ENCODE assay signal across 17 cellular contexts in the genomic region with DNA sequence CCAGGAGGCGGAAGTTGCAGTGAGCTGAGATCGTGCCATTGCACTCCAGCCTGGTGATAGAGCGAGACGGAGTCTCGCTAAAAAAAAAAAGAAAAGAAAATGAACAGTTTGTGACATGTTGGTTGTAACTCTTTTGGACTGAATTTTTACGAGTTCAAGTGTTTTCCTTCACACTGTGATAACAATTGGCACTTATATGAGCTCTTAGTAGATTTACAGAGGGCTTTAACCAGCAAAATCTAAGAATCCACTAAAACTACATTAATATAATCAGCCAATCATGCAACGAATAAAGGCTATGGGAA. TPM values are rescaled to one million over a fixed set of nuclear protein-coding genes. Genes with fewer than 3 reads are reported as not detected.
A peak's percentile ranks its signal among the peaks of the same experiment; 100 is the strongest.
DNase-seq lines count a peak whose midpoint lies in the region; TF ChIP-seq lines count a peak whose summit lies in the region.
"Had no signal": no experiment of that assay in that cellular context is flagged by ENCODE, and none has a peak within 500 bp of the region (broad histone marks: within the 10 kb centered on the region; RNA-seq: fewer than 3 reads in every experiment).

No MANE protein-coding gene starts in this region.

- H3K9me3 ChIP-seq in neuronal stem cell (replicated peaks in 1 of 2; ENCODE audit: control insufficient read depth in 2 of 2, insufficient read depth in 1 of 2, low read depth in 1 of 2, low read length in 2 of 2), result no peaks in the 10 kb centered on the region

- H3K4ac ChIP-seq in neuronal stem cell (ENCODE audit: low read length), result no peak overlapping the region

- no peak overlapping the region for H2BK12ac ChIP-seq in neuronal stem cell (ENCODE audit: low read length)

- TF ChIP-seq CTCF in glutamatergic neuron (IDR thresholded peaks at IDR 0.05; ENCODE audit: partially characterized antibody, unreplicated experiment) (no peak), type B pancreatic cell (conservative IDR thresholded peaks at IDR 0.05) (no peak)

- no peak overlapping the region for H3K4me2 ChIP-seq in neuronal stem cell (ENCODE audit: insufficient read depth, low read length, poor library complexity, severe bottlenecking)
- H3K4me2 ChIP-seq: BLaER1 treated with 17β-estradiol and CSF1 and Interleukin-3, amounts not matched to agents 10 nM and 100 nM had no signal

- H3K4me3 ChIP-seq in neuronal stem cell (ENCODE audit: low read length in 2 of 2), result no peak overlapping the region
- H3K4me3 ChIP-seq: BLaER1 treated with 17β-estradiol and CSF1 and Interleukin-3, amounts not matched to agents 10 nM and 100 nM had no signal

- no peaks in the 10 kb centered on the region for H3K36me3 Mint-ChIP-seq in activated naive CD4-positive, alpha-beta T cell treated with anti-CD3 and anti-CD28 coated beads, Interleukin-2, amount 50 U/mL, for 24 hours
- peaks cover 5% of the 10 kb centered on the region for H3K36me3 Mint-ChIP-seq in activated naive CD4-positive, alpha-beta T cell treated with anti-CD3 and anti-CD28 coated beads, Interleukin-2, amount 10 ng/mL, durations not matched to agents 7 days and 5 days
- H3K36me3 Mint-ChIP-seq in glutamatergic neuron (ENCODE audit: unreplicated experiment) (no peaks in the 10 kb centered on the region), type B pancreatic cell (no peaks in the 10 kb centered on the region)

- H3K9me3 Mint-ChIP-seq in activated naive CD4-positive, alpha-beta T cell treated with anti-CD3 and anti-CD28 coated beads, Interleukin-2, amount 50 U/mL, for 24 hours, result no peaks in the 10 kb centered on the region
- H3K9me3 Mint-ChIP-seq in activated naive CD4-positive, alpha-beta T cell treated with anti-CD3 and anti-CD28 coated beads, Interleukin-2, amount 10 ng/mL, durations not matched to agents 7 days and 5 days, result no peaks in the 10 kb centered on the region
- H3K9me3 Mint-ChIP-seq in glutamatergic neuron (ENCODE audit: unreplicated experiment), result peaks cover 2% of the 10 kb centered on the region
- peaks cover under 1% of the 10 kb centered on the region for H3K9me3 Mint-ChIP-seq in type B pancreatic cell
- H3K9me3 Mint-ChIP-seq: H9, IgD-negative memory B cell had no signal

- H3K23ac ChIP-seq in neuronal stem cell (ENCODE audit: low read depth, low read length, poor library complexity), result no peak overlapping the region

- POLR2A ChIA-PET in HEK293T (lab: Yijun Ruan, JAX), result interaction anchor here (0.8 to 4.9 kb wide), 2 partner anchors 25 to 400 kb away, joined by 3 to 44 read pairs; a partner anchor contains a TSS

- peak overlapping the region; percentile 55 for H3K4me3 Mint-ChIP-seq in activated naive CD4-positive, alpha-beta T cell treated with anti-CD3 and anti-CD28 coated beads, Interleukin-2, amount 50 U/mL, for 24 hours
- H3K4me3 Mint-ChIP-seq in activated naive CD4-positive, alpha-beta T cell treated with anti-CD3 and anti-CD28 coated beads, Interleukin-2, amount 10 ng/mL, durations not matched to agents 7 days and 5 days, result no peak overlapping the region
- H3K4me3 Mint-ChIP-seq in glutamatergic neuron (ENCODE audit: unreplicated experiment) (peak overlapping the region; percentile 11), type B pancreatic cell (peak overlapping the region; percentile 82)

- H3K27me3 ChIP-seq in neuronal stem cell (ENCODE audit: control insufficient read depth in 3 of 3, insufficient read depth in 3 of 3, low read depth in 1 of 3, low read length in 3 of 3), result peaks cover 0 to 3% (median 0%) of the 10 kb centered on the region in 3 experiments
- H3K27me3 ChIP-seq: BLaER1 treated with 17β-estradiol and CSF1 and Interleukin-3, amounts not matched to agents 10 nM and 100 nM had no signal

- no peak overlapping the region for H2AK5ac ChIP-seq in neuronal stem cell (ENCODE audit: low read depth, low read length)

- no CpG with 5 or more reads among the region's 7 CpGs for WGBS in neuronal stem cell (ENCODE audit: extremely low coverage in 2 of 2, insufficient read length in 2 of 2, insufficient replicate concordance in 1 of 2), 2 donors

- no peak overlapping the region for H2BK120ac ChIP-seq in neuronal stem cell (ENCODE audit: low read depth, low read length)

- no peak overlapping the region for H3K27ac Mint-ChIP-seq in activated naive CD4-positive, alpha-beta T cell treated with anti-CD3 and anti-CD28 coated beads, Interleukin-2, amount 50 U/mL, for 24 hours
- no peak overlapping the region for H3K27ac Mint-ChIP-seq in activated naive CD4-positive, alpha-beta T cell treated with anti-CD3 and anti-CD28 coated beads, Interleukin-2, amount 10 ng/mL, durations not matched to agents 7 days and 5 days
- H3K27ac Mint-ChIP-seq in glutamatergic neuron (ENCODE audit: unreplicated experiment), result no peak overlapping the region
- no peak overlapping the region for H3K27ac Mint-ChIP-seq in type B pancreatic cell
- H3K27ac Mint-ChIP-seq: H9 had no signal

- H3K27ac ChIP-seq in neuronal stem cell (replicated peaks; ENCODE audit: low read length), result no peak overlapping the region
- H3K27ac ChIP-seq: BLaER1 treated with 17β-estradiol and CSF1 and Interleukin-3, amounts not matched to agents 10 nM and 100 nM had no signal

- no peak overlapping the region for H3K14ac ChIP-seq in neuronal stem cell (ENCODE audit: low read length)

- no peak overlapping the region for H4K91ac ChIP-seq in neuronal stem cell (ENCODE audit: low read depth, low read length, poor library complexity)

- peaks cover 4% of the 10 kb centered on the region for H3K27me3 Mint-ChIP-seq in activated naive CD4-positive, alpha-beta T cell treated with anti-CD3 and anti-CD28 coated beads, Interleukin-2, amount 50 U/mL, for 24 hours
- peaks cover 42% of the 10 kb centered on the region for H3K27me3 Mint-ChIP-seq in activated naive CD4-positive, alpha-beta T cell treated with anti-CD3 and anti-CD28 coated beads, Interleukin-2, amount 10 ng/mL, durations not matched to agents 7 days and 5 days
- peaks cover 5% of the 10 kb centered on the region for H3K27me3 Mint-ChIP-seq in glutamatergic neuron (ENCODE audit: unreplicated experiment)
- H3K27me3 Mint-ChIP-seq in type B pancreatic cell, result peaks cover 21% of the 10 kb centered on the region

- no peak overlapping the region for H2AFZ ChIP-seq in neuronal stem cell (ENCODE audit: low read length)

- CTCF ChIA-PET in activated naive CD4-positive, alpha-beta T cell treated with anti-CD3 and anti-CD28 coated beads, Interleukin-2, amount 10 ng/mL, durations not matched to agents 7 days and 5 days (lab: Charles Lee), result interaction anchor here (0.7 kb wide), 1 partner anchor 10 kb away, joined by 3 read pairs; no protein-coding TSS in a partner anchor
- CTCF ChIA-PET in HEK293T (lab: Yijun Ruan, JAX), result interaction anchor here (0.6 to 0.8 kb wide), 2 partner anchors 25 to 244 kb away, joined by 5 to 7 read pairs; no protein-coding TSS in a partner anchor

- no peak overlapping the region for H3K18ac ChIP-seq in neuronal stem cell (ENCODE audit: low read length)

- no peak for DNase-seq in activated naive CD4-positive, alpha-beta T cell treated with anti-CD3 and anti-CD28 coated beads, Interleukin-2, amount 10 ng/mL, durations not matched to agents 7 days and 5 days
- DNase-seq in HEK293T (ENCODE audit: extremely low spot score), result no peak
- DNase-seq in glutamatergic neuron, result no peak
- DNase-seq in type B pancreatic cell (ENCODE audit: extremely low spot score, unreplicated experiment), result no peak
- DNase-seq in neuronal stem cell (ENCODE audit: low spot score), result no peak
- DNase-seq in effector CD4-positive, alpha-beta T cell, result no peak
- DNase-seq: DMS79 treated with DMSO at 0.1 percent for 48 hours, H9, MM.1S, NCI-H1092, NCI-H1436 treated with DMSO at 0.1 percent for 48 hours, NCI-H2029, NCI-H345, NCI-H524 treated with DMSO at 0.1 percent for 48 hours had no signal

- H3K36me3 ChIP-seq in neuronal stem cell (replicated peaks in 1 of 2; ENCODE audit: control insufficient read depth in 2 of 2, insufficient read depth in 2 of 2, low read length in 2 of 2), result no peaks in the 10 kb centered on the region

- peaks cover 2% of the 10 kb centered on the region for H3K79me1 ChIP-seq in neuronal stem cell (ENCODE audit: low read depth, low read length)

- no peak overlapping the region for H2BK15ac ChIP-seq in neuronal stem cell (ENCODE audit: low read length)

- H3K4me1 ChIP-seq in neuronal stem cell (ENCODE audit: control insufficient read depth in 2 of 2, insufficient read depth in 1 of 2, low read depth in 1 of 2, low read length in 2 of 2), result no peaks in the 10 kb centered on the region

- no peak overlapping the region for H2BK5ac ChIP-seq in neuronal stem cell (ENCODE audit: low read length)

- H3K4me1 Mint-ChIP-seq in activated naive CD4-positive, alpha-beta T cell treated with anti-CD3 and anti-CD28 coated beads, Interleukin-2, amount 50 U/mL, for 24 hours, result peaks cover 11% of the 10 kb centered on the region
- peaks cover 20% of the 10 kb centered on the region for H3K4me1 Mint-ChIP-seq in activated naive CD4-positive, alpha-beta T cell treated with anti-CD3 and anti-CD28 coated beads, Interleukin-2, amount 10 ng/mL, durations not matched to agents 7 days and 5 days
- H3K4me1 Mint-ChIP-seq in glutamatergic neuron (ENCODE audit: low read depth, unreplicated experiment) (no peaks in the 10 kb centered on the region), type B pancreatic cell (ENCODE audit: unreplicated experiment) (peaks cover 4% of the 10 kb centered on the region)

- no peak overlapping the region for H3K9ac ChIP-seq in neuronal stem cell (ENCODE audit: low read depth, low read length, poor library complexity)
- H3K9ac ChIP-seq: BLaER1 treated with 17β-estradiol and CSF1 and Interleukin-3, amounts not matched to agents 10 nM and 100 nM had no signal

- no peak overlapping the region for H4K8ac ChIP-seq in neuronal stem cell (ENCODE audit: low read depth, low read length)

TF ChIP-seq in HEK293T, 16 proteins besides CTCF, POLR2A, EP300 and RAD21 (continues in another document):
- TF ChIP-seq L3MBTL2 (conservative IDR thresholded peaks at IDR 0.05) (no peak), CTBP1 (IDR thresholded peaks at IDR 0.05; ENCODE audit: borderline replicate concordance) (no peak)
- TF ChIP-seq, protein P1, sequence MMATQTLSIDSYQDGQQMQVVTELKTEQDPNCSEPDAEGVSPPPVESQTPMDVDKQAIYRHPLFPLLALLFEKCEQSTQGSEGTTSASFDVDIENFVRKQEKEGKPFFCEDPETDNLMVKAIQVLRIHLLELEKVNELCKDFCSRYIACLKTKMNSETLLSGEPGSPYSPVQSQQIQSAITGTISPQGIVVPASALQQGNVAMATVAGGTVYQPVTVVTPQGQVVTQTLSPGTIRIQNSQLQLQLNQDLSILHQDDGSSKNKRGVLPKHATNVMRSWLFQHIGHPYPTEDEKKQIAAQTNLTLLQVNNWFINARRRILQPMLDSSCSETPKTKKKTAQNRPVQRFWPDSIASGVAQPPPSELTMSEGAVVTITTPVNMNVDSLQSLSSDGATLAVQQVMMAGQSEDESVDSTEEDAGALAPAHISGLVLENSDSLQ (IDR thresholded peaks at IDR 0.05), result peak; percentile 79

RNA-seq across cellular contexts. Expression of a gene that starts 2.1 kb away (rescaled TPM):
- 9.1 TPM for total RNA-seq in glutamatergic neuron (ENCODE audit: unreplicated experiment)
- 16.2 and 19.9 TPM in 2 replicates for total RNA-seq in type B pancreatic cell (ENCODE audit: low replicate concordance)
- polyA plus RNA-seq in neuronal stem cell (2013, experiment 1 of 2), result 8.5 TPM
- polyA plus RNA-seq in neuronal stem cell (2013, experiment 2 of 2), result 9.0 TPM

RNA-seq across cellular contexts. Expression of a gene that starts 24.7 kb away (rescaled TPM):
- 155 TPM for total RNA-seq in glutamatergic neuron (ENCODE audit: unreplicated experiment)
- 176 and 248 TPM in 2 replicates for total RNA-seq in type B pancreatic cell (ENCODE audit: low replicate concordance)
- 341 TPM for polyA plus RNA-seq in neuronal stem cell (2013, experiment 1 of 2)
- 342 TPM for polyA plus RNA-seq in neuronal stem cell (2013, experiment 2 of 2)
